24 cellular contexts compared by ENCODE assay signal in the genomic region with DNA sequence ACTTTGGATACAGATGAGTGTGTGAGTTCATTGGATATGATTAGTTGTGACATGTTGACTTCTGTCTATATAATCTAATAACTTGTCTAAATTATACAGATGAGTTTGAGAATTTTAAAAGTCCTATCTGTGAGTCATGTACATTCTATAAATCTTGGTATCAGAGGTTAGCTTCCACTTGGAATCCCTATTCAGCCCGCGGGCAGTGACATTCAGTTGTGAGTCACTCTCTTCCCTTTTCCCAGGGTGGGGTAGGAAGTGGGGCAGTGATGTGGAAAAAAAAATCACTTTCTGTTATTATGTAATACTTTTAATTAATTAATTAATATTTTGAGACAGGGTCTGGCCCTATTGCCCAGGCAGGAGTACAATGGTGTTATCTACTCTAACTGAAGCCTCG. TPM values are rescaled to one million over a fixed set of nuclear protein-coding genes. Genes with fewer than 3 reads are reported as not detected.
"Had no signal": no experiment of that assay in that cellular context is flagged by ENCODE, and none has a peak within 500 bp of the region (broad histone marks: within the 10 kb centered on the region; RNA-seq: fewer than 3 reads in every experiment).

No MANE protein-coding gene starts in this region.

- H3K4me1 ChIP-seq: heart right ventricle, left ventricle myocardium inferior, neural progenitor cell, right atrium auricular region, spleen, transverse colon had no signal

- H3K36me3 Mint-ChIP-seq: natural killer cell had no signal

- H3K4me1 Mint-ChIP-seq: activated T-helper 17 cell treated with anti-CD3 and anti-CD28 coated beads, Interleukin-2, amount 50 U/mL, for 72 hours; neural progenitor cell had no signal

- H3K4me3 Mint-ChIP-seq: activated T-cell treated with anti-CD3 and anti-CD28 coated beads, Interleukin-2, amount 50 U/mL, for 4 hours; activated T-helper 17 cell treated with anti-CD3 and anti-CD28 coated beads, Interleukin-2, amount 50 U/mL, for 72 hours; effector memory CD8-positive, alpha-beta T cell; natural killer cell; neural progenitor cell; T-helper 2 cell treated with Interferon-gamma antibody and Interleukin-4, amounts not matched to agents 5 μg/mL and 100 μg/mL, for 36 hours had no signal

- H3K9ac ChIP-seq: neural progenitor cell had no signal

- H3K36me3 ChIP-seq: neural progenitor cell, right atrium auricular region, transverse colon had no signal

- H3K4me3 ChIP-seq: heart right ventricle, left ventricle myocardium inferior, lung, neural progenitor cell, right atrium auricular region, spleen, transverse colon had no signal

- H2AFZ ChIP-seq: neural progenitor cell had no signal

- H3K27me3 ChIP-seq: heart right ventricle, right atrium auricular region, transverse colon had no signal

- H3K4me2 ChIP-seq: neural progenitor cell had no signal

- H3K27ac ChIP-seq: heart right ventricle, left ventricle myocardium inferior, neural progenitor cell, right atrium auricular region, spleen, transverse colon had no signal

- H3K27ac Mint-ChIP-seq: activated T-helper 17 cell treated with anti-CD3 and anti-CD28 coated beads, Interleukin-2, amount 50 U/mL, for 72 hours; effector memory CD8-positive, alpha-beta T cell; natural killer cell; neural progenitor cell; T-helper 2 cell treated with Interferon-gamma antibody and Interleukin-4, amounts not matched to agents 5 μg/mL and 100 μg/mL, for 36 hours had no signal

- DNase-seq: activated CD4-positive, alpha-beta T cell treated with anti-CD3 and anti-CD28 coated beads for 4 hours; activated CD4-positive, alpha-beta T cell treated with anti-CD3 and anti-CD28 coated beads, Interleukin-2, amount 50 U/mL, for 48 hours; activated gamma-delta T cell treated with Interleukin-2 at 50 U/mL for 16 hours; activated naive CD4-positive, alpha-beta T cell treated with anti-CD3 and anti-CD28 coated beads, Interleukin-2, amount 50 U/mL, for 16 hours; activated T-cell treated with anti-CD3 and anti-CD28 coated beads, Interleukin-2, amount 50 U/mL, for 4 hours; amniotic stem cell; caudate nucleus; cortex of kidney; effector memory CD8-positive, alpha-beta T cell; heart right ventricle; left ventricle myocardium inferior; mesendoderm; natural killer cell; occipital lobe; spleen; stimulated activated naive CD4-positive, alpha-beta T cell treated with Interleukin-2 at 50 U/mL for 16 hours; transverse colon had no signal

- ATAC-seq: activated T-cell treated with anti-CD3 and anti-CD28 coated beads, Interleukin-2, amount 50 U/mL, for 4 hours; activated T-helper 17 cell treated with anti-CD3 and anti-CD28 coated beads, Interleukin-2, amount 50 U/mL, for 72 hours; effector memory CD8-positive, alpha-beta T cell; heart right ventricle; natural killer cell had no signal

RNA-seq across cellular contexts. Expression of a gene that starts 41.2 kb away (rescaled TPM):
- total RNA-seq: astrocyte, chondrocyte had no signal
